8 cellular contexts compared by ENCODE assay signal in genomic region chr11:776459-777287, GRCh38. TPM values are rescaled to one million over a fixed set of nuclear protein-coding genes. Genes with fewer than 3 reads are reported as not detected.
DNase-seq lines count a peak whose midpoint lies in the region; ATAC-seq lines count a peak whose summit lies in the region.

No MANE protein-coding gene starts in this region.

- peak; percentile 11 for ATAC-seq in GM19372 (IDR thresholded peaks at IDR 0.05; ENCODE audit: low read depth, unreplicated experiment)
- peak; percentile 37 for ATAC-seq in HG03439 (IDR thresholded peaks at IDR 0.05; ENCODE audit: unreplicated experiment)
- ATAC-seq in natural killer cell treated with Interleukin-12 subunit alpha and Interleukin-12 subunit beta and Interleukin-15 and Interleukin-18, amount 100 ng/mL, for 72 hours: peak; percentile 69 to 77

- peaks cover 13 to 27% of the 10 kb centered on the region in 2 donors for H3K4me1 ChIP-seq in esophagus (ENCODE audit: control insufficient read depth in 2 of 2, insufficient read depth in 2 of 2, low read length in 1 of 2)

- H3K9me3 ChIP-seq in esophagus (ENCODE audit: control insufficient read depth in 2 of 2, insufficient read depth in 1 of 2, low read depth in 1 of 2, low read length in 1 of 2): no peaks in the 10 kb centered on the region

- peak overlapping the region; percentile 80 for H3K27ac Mint-ChIP-seq in T-helper 2 cell treated with Interferon-gamma antibody and Interleukin-4, amounts not matched to agents 5 μg/mL and 100 μg/mL, for 36 hours
- peak overlapping the region; percentile 44 to 61 for H3K27ac Mint-ChIP-seq in natural killer cell treated with Interleukin-12 subunit alpha and Interleukin-12 subunit beta and Interleukin-15 and Interleukin-18, amount 100 ng/mL, for 72 hours

- no peaks in the 10 kb centered on the region for H3K27me3 Mint-ChIP-seq in T-helper 2 cell treated with Interferon-gamma antibody and Interleukin-4, amounts not matched to agents 5 μg/mL and 100 μg/mL, for 36 hours (ENCODE audit: low read depth)
- no peaks in the 10 kb centered on the region for H3K27me3 Mint-ChIP-seq in natural killer cell treated with Interleukin-12 subunit alpha and Interleukin-12 subunit beta and Interleukin-15 and Interleukin-18, amount 100 ng/mL, for 72 hours

- H3K4me3 Mint-ChIP-seq in T-helper 2 cell treated with Interferon-gamma antibody and Interleukin-4, amounts not matched to agents 5 μg/mL and 100 μg/mL, for 36 hours: peak overlapping the region; percentile 87
- H3K4me3 Mint-ChIP-seq in natural killer cell treated with Interleukin-12 subunit alpha and Interleukin-12 subunit beta and Interleukin-15 and Interleukin-18, amount 100 ng/mL, for 72 hours: peak overlapping the region; percentile 81

- H3K36me3 Mint-ChIP-seq in T-helper 2 cell treated with Interferon-gamma antibody and Interleukin-4, amounts not matched to agents 5 μg/mL and 100 μg/mL, for 36 hours (ENCODE audit: low read depth): peaks cover 3% of the 10 kb centered on the region
- H3K36me3 Mint-ChIP-seq in natural killer cell treated with Interleukin-12 subunit alpha and Interleukin-12 subunit beta and Interleukin-15 and Interleukin-18, amount 100 ng/mL, for 72 hours: no peaks in the 10 kb centered on the region

- 0 to 2% methylated on average over 48 to 65 of the region's 68 CpGs for WGBS in esophagus, 2 donors

- peak overlapping the region; percentile 81 to 83 for H3K27ac ChIP-seq in esophagus (ENCODE audit: low read depth in 2 of 2, low read length in 1 of 2)

- H3K36me3 ChIP-seq in esophagus (ENCODE audit: control insufficient read depth in 2 of 2, insufficient read depth in 2 of 2, low read length in 1 of 2): peaks cover 3 to 35% of the 10 kb centered on the region in 2 donors

- H3K27me3 ChIP-seq in esophagus (ENCODE audit: control insufficient read depth in 1 of 2, insufficient read depth in 2 of 2, low read length in 2 of 2): no peaks in the 10 kb centered on the region

- DNase-seq in D341Med (ENCODE audit: low spot score) (peak; percentile 91), COLO829 (ENCODE audit: low spot score) (no peak), DMS114 treated with DMSO at 0.1 percent for 48 hours (lab: John Stamatoyannopoulos, UW; ENCODE audit: unreplicated experiment) (no peak)
- DNase-seq in T-helper 2 cell treated with Interferon-gamma antibody and Interleukin-4, amounts not matched to agents 5 μg/mL and 100 μg/mL, for 36 hours (ENCODE audit: low spot score): no peak
- DNase-seq in natural killer cell treated with Interleukin-12 subunit alpha and Interleukin-12 subunit beta and Interleukin-15 and Interleukin-18, amount 100 ng/mL, for 72 hours (ENCODE audit: low spot score): no peak

- H3K9me3 Mint-ChIP-seq in T-helper 2 cell treated with Interferon-gamma antibody and Interleukin-4, amounts not matched to agents 5 μg/mL and 100 μg/mL, for 36 hours: no peaks in the 10 kb centered on the region
- no peaks in the 10 kb centered on the region for H3K9me3 Mint-ChIP-seq in natural killer cell treated with Interleukin-12 subunit alpha and Interleukin-12 subunit beta and Interleukin-15 and Interleukin-18, amount 100 ng/mL, for 72 hours

- peak overlapping the region; percentile 59 to 94 for H3K4me3 ChIP-seq in esophagus (ENCODE audit: low read depth in 1 of 2, low read length in 2 of 2)

- H3K4me1 Mint-ChIP-seq in T-helper 2 cell treated with Interferon-gamma antibody and Interleukin-4, amounts not matched to agents 5 μg/mL and 100 μg/mL, for 36 hours (ENCODE audit: low read depth): peaks cover 18% of the 10 kb centered on the region
- H3K4me1 Mint-ChIP-seq in natural killer cell treated with Interleukin-12 subunit alpha and Interleukin-12 subunit beta and Interleukin-15 and Interleukin-18, amount 100 ng/mL, for 72 hours (ENCODE audit: low read depth in 2 of 2): peaks cover 0 to 15% of the 10 kb centered on the region in 2 donors

RNA-seq across cellular contexts. Expression of gene GATD1, which starts 0.6 kb away (rescaled TPM):
- polyA plus RNA-seq in esophagus: 10 to 100 TPM; 23.1 to 49.2 TPM
- total RNA-seq in natural killer cell treated with Interleukin-12 subunit alpha and Interleukin-12 subunit beta and Interleukin-15 and Interleukin-18, amount 100 ng/mL, for 72 hours: 10 to 100 TPM; 42.2 to 99.7 TPM

RNA-seq across cellular contexts. Expression of gene CEND1, which starts 13.2 kb away (rescaled TPM):
- under 1 TPM; 0.10 to 0.12 TPM for polyA plus RNA-seq in esophagus
- 1 to 10 TPM in 1 of 2 donors, under 1 TPM in 1; 0.95 to 3.4 TPM for total RNA-seq in natural killer cell treated with Interleukin-12 subunit alpha and Interleukin-12 subunit beta and Interleukin-15 and Interleukin-18, amount 100 ng/mL, for 72 hours

RNA-seq across cellular contexts. Expression of gene SLC25A22, which starts 21.4 kb away (rescaled TPM):
- polyA plus RNA-seq in esophagus: 10 to 100 TPM; 10.2 TPM
- 100 to 1,000 TPM in 1 of 2 donors, 10 to 100 TPM in 1; 64.3 to 125 TPM for total RNA-seq in natural killer cell treated with Interleukin-12 subunit alpha and Interleukin-12 subunit beta and Interleukin-15 and Interleukin-18, amount 100 ng/mL, for 72 hours

RNA-seq across cellular contexts. Expression of gene PIDD1, which starts 28.4 kb away (rescaled TPM):
- polyA plus RNA-seq in esophagus: 10 to 100 TPM; 11.3 to 27.8 TPM
- total RNA-seq in natural killer cell treated with Interleukin-12 subunit alpha and Interleukin-12 subunit beta and Interleukin-15 and Interleukin-18, amount 100 ng/mL, for 72 hours: 10 to 100 TPM; 19.1 to 53.6 TPM

RNA-seq across cellular contexts. Expression of gene TALDO1, which starts 29.4 kb away (rescaled TPM):
- 100 to 1,000 TPM; 228 to 278 TPM for polyA plus RNA-seq in esophagus
- total RNA-seq in natural killer cell treated with Interleukin-12 subunit alpha and Interleukin-12 subunit beta and Interleukin-15 and Interleukin-18, amount 100 ng/mL, for 72 hours: 100 to 1,000 TPM; 201 to 242 TPM

Comparison
In these comparisons a context has a peak if more than half of its experiments do, and no peak if none do; other contexts are left out.
1. ATAC-seq: peak in every context shown above with its lines; median percentile 73 in natural killer cell treated with Interleukin-12 subunit alpha and Interleukin-12 subunit beta and Interleukin-15 and Interleukin-18, amount 100 ng/mL, for 72 hours; 37 in HG03439; 11 in GM19372.